ENCODE assay signal across 1 cellular context in genomic region chr9:127711226-127711701, GRCh38.
TF ChIP-seq lines count a peak whose summit lies in the region.

No MANE protein-coding gene starts in this region.

TF ChIP-seq in SK-N-SH, 30 proteins besides CTCF, POLR2A, EP300 and RAD21:
- no peak for TF ChIP-seq MXI1 (IDR thresholded peaks at IDR 0.05; ENCODE audit: low read depth, low read length)
- TF ChIP-seq TEAD4 (IDR thresholded peaks at IDR 0.05; ENCODE audit: borderline replicate concordance, insufficient read depth) = no peak
- TF ChIP-seq JUND (IDR thresholded peaks at IDR 0.05) = no peak
- TF ChIP-seq ELF1 (IDR thresholded peaks at IDR 0.05) = no peak
- no peak for TF ChIP-seq NFIC (IDR thresholded peaks at IDR 0.05; ENCODE audit: borderline replicate concordance)
- no peak for TF ChIP-seq POLR2AphosphoS5 (IDR thresholded peaks at IDR 0.05; ENCODE audit: low read depth, low read length)
- TF ChIP-seq FOSL2 (IDR thresholded peaks at IDR 0.05; ENCODE audit: borderline replicate concordance, low read depth) = no peak
- TF ChIP-seq NRF1 (IDR thresholded peaks at IDR 0.05; ENCODE audit: low read depth, low read length) = no peak
- no peak for TF ChIP-seq RCOR1 (IDR thresholded peaks at IDR 0.05; ENCODE audit: low read length)
- TF ChIP-seq CHD2 (IDR thresholded peaks at IDR 0.05; ENCODE audit: low read length, partially characterized antibody) = no peak
- TF ChIP-seq TAF1 (IDR thresholded peaks at IDR 0.05; ENCODE audit: borderline replicate concordance, low read depth, low read length) = no peak
- TF ChIP-seq SMC3 (IDR thresholded peaks at IDR 0.05; ENCODE audit: low read depth, low read length) = no peak
- TF ChIP-seq EZH2phosphoT487 (IDR thresholded peaks at IDR 0.05; ENCODE audit: borderline replicate concordance, low read depth) = no peak
- TF ChIP-seq RFX5 (IDR thresholded peaks at IDR 0.05; ENCODE audit: low read length) = no peak
